1 cellular context compared by ENCODE assay signal in the genomic region with DNA sequence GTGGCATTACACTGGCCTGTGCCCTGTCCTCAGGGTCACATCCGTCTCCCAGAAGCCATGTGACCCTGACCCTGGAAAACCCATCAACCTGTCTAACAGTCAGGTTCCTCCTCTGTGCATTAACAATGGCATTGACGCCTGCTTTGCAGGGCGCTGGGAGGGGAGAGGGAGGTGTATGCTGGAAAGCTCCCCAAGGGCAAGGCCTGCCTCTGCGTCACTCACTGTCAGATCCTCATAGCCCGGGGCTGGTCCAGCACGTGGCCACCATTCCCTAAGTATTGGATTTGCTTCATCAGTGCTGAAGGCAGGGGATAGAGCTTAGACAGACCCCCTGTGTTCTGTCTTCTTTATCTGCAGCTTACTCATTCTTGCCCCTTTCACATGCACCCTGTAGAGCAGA. TPM values are rescaled to one million over a fixed set of nuclear protein-coding genes. Genes with fewer than 3 reads are reported as not detected.
"Had no signal": no experiment of that assay in that cellular context is flagged by ENCODE, and none has a peak within 500 bp of the region (broad histone marks: within the 10 kb centered on the region; RNA-seq: fewer than 3 reads in every experiment).

No MANE protein-coding gene starts in this region.

RNA-seq across cellular contexts. Expression of gene LGALS9, which starts 35.3 kb away (rescaled TPM):
- total RNA-seq: SK-MEL-5 had no signal
